Comparison of ENCODE assay signal across 1 cellular context in genomic region chr12:117190210-117190781, GRCh38.
TF ChIP-seq lines count a peak whose summit lies in the region.

FBXO21 (minus strand) TSS chr12:117190470; CDS start chr12:117190456, 14 bp downstream.

TF ChIP-seq in HepG2, 621 proteins besides CTCF, POLR2A, EP300 and RAD21 (continued from another document and continues in another):
- peak; percentile 31; the same call in 1 of the 2 replicates for TF ChIP-seq ZSCAN5A (CRISPR knock-in tag; IDR thresholded peaks at IDR 0.05; ENCODE audit: borderline replicate concordance)
- TF ChIP-seq LRRFIP1 (CRISPR knock-in tag; conservative IDR thresholded peaks at IDR 0.05), result no peak
- TF ChIP-seq MAZ (IDR thresholded peaks at IDR 0.05; ENCODE audit: borderline replicate concordance, low read depth, low read length), result 0 out of 2 replicates have a peak, but pooled peaks have one; percentile 55
- TF ChIP-seq MAZ (CRISPR knock-in tag; IDR thresholded peaks at IDR 0.05; ENCODE audit: low read depth), result 0 out of 2 replicates have a peak, but pooled peaks have one; percentile 49
- TF ChIP-seq RBAK (CRISPR knock-in tag; IDR thresholded peaks at IDR 0.05), result no peak
- peak; percentile 80; the same call in 1 of the 2 replicates for TF ChIP-seq SAFB2 (CRISPR knock-in tag; IDR thresholded peaks at IDR 0.05; ENCODE audit: borderline replicate concordance, low read depth)
- TF ChIP-seq ZNF12 (CRISPR knock-in tag; IDR thresholded peaks at IDR 0.05), result no peak
- TF ChIP-seq ATF7 (IDR thresholded peaks at IDR 0.05), result no peak
- no peak for TF ChIP-seq ATF7 (CRISPR knock-in tag; IDR thresholded peaks at IDR 0.05)
- TF ChIP-seq IKZF1 (IDR thresholded peaks at IDR 0.05), result no peak
- no peak for TF ChIP-seq ZNF17 (CRISPR knock-in tag; IDR thresholded peaks at IDR 0.05)
- no peak for TF ChIP-seq ZNF256 (CRISPR knock-in tag; conservative IDR thresholded peaks at IDR 0.05)
- TF ChIP-seq UBTF (CRISPR knock-in tag; IDR thresholded peaks at IDR 0.05), result peak; percentile 81; the same call in 1 of the 2 replicates
- 0 out of 2 replicates have a peak, but pooled peaks have one; percentile 38 for TF ChIP-seq RERE (CRISPR knock-in tag; IDR thresholded peaks at IDR 0.05; ENCODE audit: low read depth)
- TF ChIP-seq ZNF777 (CRISPR knock-in tag; IDR thresholded peaks at IDR 0.05), result peak; percentile 39; the same call in 1 of the 2 replicates
- no peak for TF ChIP-seq YEATS2 (CRISPR knock-in tag; IDR thresholded peaks at IDR 0.05; ENCODE audit: borderline replicate concordance)
- TF ChIP-seq AGO2 (optimal IDR thresholded peaks at IDR 0.05; ENCODE audit: low read depth, low read length), result peak; percentile 57
- TF ChIP-seq RBFOX2 (IDR thresholded peaks at IDR 0.05; ENCODE audit: low read depth, low read length), result peak; percentile 97
- peak; percentile 46; the same call in 1 of the 2 replicates for TF ChIP-seq ERF (CRISPR knock-in tag; IDR thresholded peaks at IDR 0.05)
- TF ChIP-seq THAP11 (CRISPR knock-in tag; IDR thresholded peaks at IDR 0.05), result peak; percentile 44; the same call in 1 of the 2 replicates
- TF ChIP-seq ZNF770 (CRISPR knock-in tag; IDR thresholded peaks at IDR 0.05), result 0 out of 2 replicates have a peak, but pooled peaks have one; percentile 5
- peak; percentile 17; the same call in 1 of the 2 replicates for TF ChIP-seq MIER3 (CRISPR knock-in tag; IDR thresholded peaks at IDR 0.05; ENCODE audit: borderline replicate concordance)
- TF ChIP-seq ZFAT (CRISPR knock-in tag; conservative IDR thresholded peaks at IDR 0.05), result no peak
- 0 out of 2 replicates have a peak, but pooled peaks have one; percentile 23 for TF ChIP-seq ARHGAP35 (CRISPR knock-in tag; IDR thresholded peaks at IDR 0.05; ENCODE audit: borderline replicate concordance)
- TF ChIP-seq SALL1 (CRISPR knock-in tag; IDR thresholded peaks at IDR 0.05), result peak; percentile 59; the same call in 1 of the 2 replicates
- peak; percentile 92 for TF ChIP-seq POLR2G (IDR thresholded peaks at IDR 0.05; ENCODE audit: low read depth, low read length)
- no peak for TF ChIP-seq CERS6 (CRISPR knock-in tag; IDR thresholded peaks at IDR 0.05)
- TF ChIP-seq KAT7 (CRISPR knock-in tag; IDR thresholded peaks at IDR 0.05; ENCODE audit: borderline replicate concordance), result peak; percentile 81; the same call in 1 of the 2 replicates
- TF ChIP-seq MEIS2 (CRISPR knock-in tag; IDR thresholded peaks at IDR 0.05), result peak; percentile 72; the same call in 1 of the 2 replicates
- no peak for TF ChIP-seq CENPBD1 (CRISPR knock-in tag; IDR thresholded peaks at IDR 0.05; ENCODE audit: borderline replicate concordance, low read depth)
- TF ChIP-seq POLR2AphosphoS5 (IDR thresholded peaks at IDR 0.05; ENCODE audit: low read depth, low read length), result peak; percentile 86
- peak; percentile 43; the same call in 1 of the 2 replicates for TF ChIP-seq ZNF138 (CRISPR knock-in tag; IDR thresholded peaks at IDR 0.05; ENCODE audit: low read depth)
- TF ChIP-seq PREB (CRISPR knock-in tag; IDR thresholded peaks at IDR 0.05), result no peak
- TF ChIP-seq NFIC (IDR thresholded peaks at IDR 0.05; ENCODE audit: low read length), result no peak
- TF ChIP-seq ZZZ3 (CRISPR knock-in tag; IDR thresholded peaks at IDR 0.05; ENCODE audit: borderline replicate concordance), result no peak
- TF ChIP-seq RFXANK (CRISPR knock-in tag; IDR thresholded peaks at IDR 0.05), result no peak
- TF ChIP-seq ATRX (CRISPR knock-in tag; IDR thresholded peaks at IDR 0.05; ENCODE audit: borderline replicate concordance), result no peak
- TF ChIP-seq RARG (CRISPR knock-in tag; IDR thresholded peaks at IDR 0.05; ENCODE audit: low read depth), result no peak
- TF ChIP-seq BRD4 (CRISPR knock-in tag; IDR thresholded peaks at IDR 0.05), result 0 out of 2 replicates have a peak, but pooled peaks have one; percentile 60
- TF ChIP-seq ISL2 (CRISPR knock-in tag; IDR thresholded peaks at IDR 0.05), result no peak
- no peak for TF ChIP-seq POLR2AphosphoS2 (IDR thresholded peaks at IDR 0.05; ENCODE audit: low read depth, low read length)
- no peak for TF ChIP-seq PBX2 (CRISPR knock-in tag; IDR thresholded peaks at IDR 0.05)
- no peak for TF ChIP-seq SIX4 (CRISPR knock-in tag; IDR thresholded peaks at IDR 0.05)
- peak; percentile 44; the same call in 1 of the 2 replicates for TF ChIP-seq ZNF761 (CRISPR knock-in tag; conservative IDR thresholded peaks at IDR 0.05)
- peak; percentile 23; the same call in 1 of the 2 replicates for TF ChIP-seq FOXA3 (CRISPR knock-in tag; IDR thresholded peaks at IDR 0.05)
- TF ChIP-seq HMG20A (CRISPR knock-in tag; IDR thresholded peaks at IDR 0.05; ENCODE audit: borderline replicate concordance), result no peak
- no peak for TF ChIP-seq MZF1 (CRISPR knock-in tag; IDR thresholded peaks at IDR 0.05; ENCODE audit: borderline replicate concordance)
- no peak for TF ChIP-seq HMG20B (CRISPR knock-in tag; conservative IDR thresholded peaks at IDR 0.05)
- peak; percentile 71; the same call in 1 of the 3 replicates for TF ChIP-seq MXI1 (IDR thresholded peaks at IDR 0.05; ENCODE audit: borderline replicate concordance, low read depth, low read length)
- 0 out of 2 replicates have a peak, but pooled peaks have one; percentile 64 for TF ChIP-seq ZNF547 (CRISPR knock-in tag; IDR thresholded peaks at IDR 0.05)
